19 cellular contexts compared by ENCODE assay signal in genomic region chr22:38255697-38256096, GRCh38. TPM values are rescaled to one million over a fixed set of nuclear protein-coding genes. Genes with fewer than 3 reads are reported as not detected.
DNase-seq lines count a peak whose midpoint lies in the region; ATAC-seq, FAIRE-seq and TF ChIP-seq lines count a peak whose summit lies in the region.
"Had no signal": no experiment of that assay in that cellular context is flagged by ENCODE, and none has a peak within 500 bp of the region (broad histone marks: within the 10 kb centered on the region; RNA-seq: fewer than 3 reads in every experiment).

No MANE protein-coding gene starts in this region.

- no peak for TF ChIP-seq EP300 in K562 (IDR thresholded peaks at IDR 0.05; ENCODE audit: low read length)

- H3K27ac ChIP-seq in K562 (ENCODE audit: extremely low read depth, low read depth, low read length) (no peak overlapping the region), esophagus squamous epithelium (no peak overlapping the region)
- H3K27ac ChIP-seq: BLaER1 treated with 17β-estradiol and CSF1 and Interleukin-3, amounts not matched to agents 10 nM and 100 nM had no signal

- POLR2A ChIA-PET in K562 (lab: Yijun Ruan, JAX) = no interaction called here

- peaks cover 11 to 13% of the 10 kb centered on the region in 2 experiments; a peak in 3 of 5 replicates for H3K4me1 ChIP-seq in K562 (replicated peaks in 1 of 2; ENCODE audit: control insufficient read depth in 2 of 2, insufficient read depth in 2 of 2, low read length in 2 of 2)
- peaks cover 4 to 63% (median 30%) of the 10 kb centered on the region in 3 donors for H3K4me1 ChIP-seq in esophagus squamous epithelium
- H3K4me1 ChIP-seq: HAP-1 had no signal

- H3K27me3 Mint-ChIP-seq in HFFc6 (ENCODE audit: insufficient read depth) (peaks cover 2% of the 10 kb centered on the region), nephron (ENCODE audit: low read depth) (no peaks in the 10 kb centered on the region), type B pancreatic cell (no peaks in the 10 kb centered on the region)

- H2AFZ ChIP-seq in K562 (ENCODE audit: low read depth, low read length) = no peak overlapping the region

- no peaks in the 10 kb centered on the region for H3K27me3 ChIP-seq in K562 (ENCODE audit: control insufficient read depth in 2 of 2, insufficient read depth in 2 of 2, low read length in 2 of 2)
- H3K27me3 ChIP-seq in esophagus squamous epithelium = no peaks in the 10 kb centered on the region
- H3K27me3 ChIP-seq: BLaER1 treated with 17β-estradiol and CSF1 and Interleukin-3, amounts not matched to agents 10 nM and 100 nM had no signal

- TF ChIP-seq POLR2A in K562 (conservative IDR thresholded peaks at IDR 0.05) (no peak), esophagus squamous epithelium (IDR thresholded peaks at IDR 0.05) (no peak)

- in situ Hi-C loops in K562 (cut with MboI) = no loop called here

- FAIRE-seq in K562 (lab: Jason Lieb, UNC) = peak; percentile 46

- no TSS peak for BruUV-seq in K562 (replicated peaks; lab: Mats Ljungman, UMichigan)

- 86% methylated on average over 2 of the region's 2 CpGs for WGBS in K562 (ENCODE audit: insufficient coverage, low coverage, missing lambda C conversion rate)
- WGBS in esophagus squamous epithelium, 2 donors = 92 to 93% methylated on average over 2 of the region's 2 CpGs

- no peaks in the 10 kb centered on the region for H4K20me1 ChIP-seq in K562 (replicated peaks; ENCODE audit: control insufficient read depth, insufficient read depth, low read length)

- no peak overlapping the region for H3K4me3 Mint-ChIP-seq in HFFc6
- H3K4me3 Mint-ChIP-seq in nephron = no peak overlapping the region
- no peak overlapping the region for H3K4me3 Mint-ChIP-seq in type B pancreatic cell
- H3K4me3 Mint-ChIP-seq: CD8-positive, alpha-beta T cell had no signal

- H3K9ac ChIP-seq in K562 (ENCODE audit: insufficient read depth in 1 of 2, low read depth in 2 of 2, low read length in 2 of 2) = no peak overlapping the region
- H3K9ac ChIP-seq: BLaER1 treated with 17β-estradiol and CSF1 and Interleukin-3, amounts not matched to agents 10 nM and 100 nM had no signal

- H3K4me2 ChIP-seq in K562 (ENCODE audit: insufficient read depth, low read length) = no peak overlapping the region

- intact Hi-C loops in K562 (cut with micrococcal nuclease) = no loop called here
- intact Hi-C loops in esophagus squamous epithelium (cut with DNase I) = no loop called here
- intact Hi-C loops in head of caudate nucleus (cut with DNase I) = no loop called here

- peaks cover 25% of the 10 kb centered on the region; the same call in 2 of the 3 replicates for H3K79me2 ChIP-seq in K562 (ENCODE audit: control insufficient read depth, insufficient read depth, low read length)

- CTCF ChIA-PET in K562 (lab: Yijun Ruan, JAX; ENCODE audit: low intra/inter-chr PET ratio) = no interaction called here

- peaks cover 14% of the 10 kb centered on the region for H3K36me3 Mint-ChIP-seq in HFFc6 (ENCODE audit: low read depth)
- H3K36me3 Mint-ChIP-seq in nephron (ENCODE audit: low read depth) = peaks cover 3% of the 10 kb centered on the region
- H3K36me3 Mint-ChIP-seq in type B pancreatic cell = no peaks in the 10 kb centered on the region

- TF ChIP-seq CTCF in HFFc6 (IDR thresholded peaks at IDR 0.05) = no peak
- no peak for TF ChIP-seq CTCF in K562 (IDR thresholded peaks at IDR 0.05 in 2 of 3, conservative IDR thresholded peaks at IDR 0.05 in 1 of 3; ENCODE audit: insufficient read depth in 2 of 3, low read depth in 1 of 3, low read length in 3 of 3)
- no peak for TF ChIP-seq CTCF in nephron (IDR thresholded peaks at IDR 0.05; ENCODE audit: unreplicated experiment in 3 of 3)
- TF ChIP-seq CTCF in type B pancreatic cell (conservative IDR thresholded peaks at IDR 0.05) = no peak
- TF ChIP-seq CTCF in esophagus squamous epithelium (IDR thresholded peaks at IDR 0.05) = no peak

- ATAC-seq in K562 = no peak
- ATAC-seq: CD8-positive, alpha-beta T cell had no signal

- H3K36me3 ChIP-seq in K562 (ENCODE audit: control insufficient read depth, insufficient read depth, low read length) (no peaks in the 10 kb centered on the region), esophagus squamous epithelium (peaks cover 0 to 3% (median 0%) of the 10 kb centered on the region in 3 donors)
- H3K36me3 ChIP-seq: HAP-1 had no signal

- H3K27ac Mint-ChIP-seq in HFFc6 = peak overlapping the region; percentile 4; the same call in 1 of the 2 replicates
- H3K27ac Mint-ChIP-seq in nephron = peak overlapping the region in 2 of 3 experiments; percentile 21
- H3K27ac Mint-ChIP-seq in type B pancreatic cell = peak overlapping the region; percentile 29
- H3K27ac Mint-ChIP-seq: CD8-positive, alpha-beta T cell had no signal

- H3K4me3 ChIP-seq in K562 (no peak overlapping the region), esophagus squamous epithelium (no peak overlapping the region)
- H3K4me3 ChIP-seq: BLaER1 treated with 17β-estradiol and CSF1 and Interleukin-3, amounts not matched to agents 10 nM and 100 nM; HAP-1 had no signal

- H3K9me3 Mint-ChIP-seq in HFFc6 (no peaks in the 10 kb centered on the region), nephron (no peaks in the 10 kb centered on the region), type B pancreatic cell (no peaks in the 10 kb centered on the region)
- H3K9me3 Mint-ChIP-seq: CD8-positive, alpha-beta T cell had no signal

- DNase-seq in HFFc6 (no peak), K562 (ENCODE audit: extremely low read depth in 1 of 4, low spot score in 3 of 4) (no peak), type B pancreatic cell (ENCODE audit: extremely low spot score, unreplicated experiment) (no peak), esophagus squamous epithelium (lab: John Stamatoyannopoulos, UW) (no peak), head of caudate nucleus (no peak)
- no peak for DNase-seq in stimulated activated CD4-positive, alpha-beta T cell treated with anti-CD3 and anti-CD28 coated beads, Interleukin-15, amount 100 ng/mL, for 24 hours
- DNase-seq: CD8-positive, alpha-beta T cell; DMS79; KG1; MV-4-11; NCI-H1417; NCI-H187 treated with DMSO at 0.1 percent for 48 hours; NCI-H226; NCI-H524; NCI-H82; SIG-M5 had no signal

- no peaks in the 10 kb centered on the region for H3K9me3 ChIP-seq in K562 (replicated peaks; ENCODE audit: control insufficient read depth, insufficient read depth, low read depth, low read length)
- H3K9me3 ChIP-seq in esophagus squamous epithelium = no peaks in the 10 kb centered on the region
- H3K9me3 ChIP-seq: HAP-1 had no signal

- TF ChIP-seq RAD21 in K562 (CRISPR knock-in tag; conservative IDR thresholded peaks at IDR 0.05 in 1 of 2, IDR thresholded peaks at IDR 0.05 in 1 of 2) = no peak

- H3K4me1 Mint-ChIP-seq in HFFc6 (ENCODE audit: low read depth) (peaks cover 41% of the 10 kb centered on the region), nephron (peaks cover 46% of the 10 kb centered on the region), type B pancreatic cell (ENCODE audit: unreplicated experiment) (peaks cover 24% of the 10 kb centered on the region)

- no peaks in the 10 kb centered on the region for H3K9me1 ChIP-seq in K562 (ENCODE audit: control insufficient read depth, insufficient read depth, low read length)

TF ChIP-seq in K562, 482 proteins besides CTCF, POLR2A, EP300 and RAD21 (continues in another document):
- no peak for TF ChIP-seq NUFIP1 (IDR thresholded peaks at IDR 0.05; ENCODE audit: partially characterized antibody)

RNA-seq across cellular contexts. Expression of gene TMEM184B, which starts 17.1 kb away (rescaled TPM):
- total RNA-seq in HFFc6 (2021; fragmentation: NEBNext Ultra II Directional; extraction: Animal tissue kit (Norgen Biotek cat#: 25700)) = 100 to 1,000 TPM; 104 to 125 (median 111) TPM
- total RNA-seq in K562 (2011; cell fraction: chromatin; rRNA removed; ENCODE audit: low replicate concordance) = 16.3 and 42.3 TPM in 2 replicates
- total RNA-seq in K562 (2011; cell fraction: nucleolus; rRNA removed) = 20.4 and 25.5 TPM in 2 replicates
- 21.6 and 32.1 TPM in 2 replicates for total RNA-seq in K562 (2011; cell fraction: nucleoplasm; rRNA removed)
- 8.4 and 9.6 TPM in 2 replicates for total RNA-seq in K562 (2014; rRNA removed)
- 4.0 and 5.5 TPM in 2 replicates for total RNA-seq in K562 (2014; rRNA removed; fragmentation: Illumina TruSeq; extraction: Trizol)
- total RNA-seq in K562 (2015; rRNA removed; fragmentation: Illumina TruSeq; extraction: Trizol) = 6.2 and 6.7 TPM in 2 replicates
- total RNA-seq in K562 (2021) = 22.7 and 25.1 TPM in 2 replicates
- polyA plus RNA-seq in K562 (2011; rRNA removed) = 4.9 and 12.2 TPM in 2 replicates
- polyA plus RNA-seq in K562 (2011; cell fraction: cytosol; rRNA removed) = 8.3 and 11.2 TPM in 2 replicates
- 16.1 and 21.6 TPM in 2 replicates for polyA plus RNA-seq in K562 (2011; cell fraction: nucleus; rRNA removed)
- polyA plus RNA-seq in K562 (2012) = 14.8 and 20.5 TPM in 2 replicates
- 14.2 and 16.4 TPM in 2 replicates for polyA plus RNA-seq in K562 (2014; fragmentation: Illumina TruSeq; extraction: Trizol)
- polyA plus RNA-seq in K562 (2014; fragmentation: Nextera tagmentation; extraction: Ambion mirVana) = under 1 TPM; 0.31 to 0.38 TPM
- polyA plus RNA-seq in K562 (2014; rRNA removed) = 10.1 and 14.1 TPM in 2 replicates
- 6.7 and 7.8 TPM in 2 replicates for polyA minus RNA-seq in K562 (2011; rRNA and poly(A)+ RNA removed)
- 12.2 and 15.7 TPM in 2 replicates for polyA minus RNA-seq in K562 (2011; cell fraction: cytosol; rRNA and poly(A)+ RNA removed)
- polyA minus RNA-seq in K562 (2011; cell fraction: nucleus; rRNA and poly(A)+ RNA removed) = 5.1 and 5.8 TPM in 2 replicates
- 66.7 and 83.3 TPM in 2 replicates for total RNA-seq in type B pancreatic cell (ENCODE audit: low replicate concordance)
- 10 to 100 TPM; 22.5 to 55.1 (median 28.3) TPM for total RNA-seq in esophagus squamous epithelium

RNA-seq across cellular contexts. Expression of gene MAFF, which starts 53.9 kb away (rescaled TPM):
- 10 to 100 TPM; 17.2 to 24.1 (median 22.8) TPM for total RNA-seq in HFFc6 (2021; fragmentation: NEBNext Ultra II Directional; extraction: Animal tissue kit (Norgen Biotek cat#: 25700))
- total RNA-seq in K562 (2011; cell fraction: chromatin; rRNA removed; ENCODE audit: low replicate concordance) = 4.2 and 9.2 TPM in 2 replicates
- total RNA-seq in K562 (2011; cell fraction: nucleolus; rRNA removed) = 5.4 and 6.7 TPM in 2 replicates
- 6.3 and 7.8 TPM in 2 replicates for total RNA-seq in K562 (2011; cell fraction: nucleoplasm; rRNA removed)
- total RNA-seq in K562 (2014; rRNA removed) (8.0 and 8.9 TPM in 2 replicates), K562 (2014; rRNA removed; fragmentation: Illumina TruSeq; extraction: Trizol) (4.5 and 5.2 TPM in 2 replicates), K562 (2015; rRNA removed; fragmentation: Illumina TruSeq; extraction: Trizol) (1.9 and 2.1 TPM in 2 replicates), K562 (2021) (5.9 and 7.9 TPM in 2 replicates), type B pancreatic cell (ENCODE audit: low replicate concordance) (14.6 and 60.9 TPM in 2 replicates), esophagus squamous epithelium (10 to 100 TPM; 19.4 to 51.6 (median 40.5) TPM)
- polyA plus RNA-seq in K562 (2011; rRNA removed) (3.3 and 5.4 TPM in 2 replicates), K562 (2014; fragmentation: Illumina TruSeq; extraction: Trizol) (5.8 and 6.1 TPM in 2 replicates), K562 (2014; fragmentation: Nextera tagmentation; extraction: Ambion mirVana) (under 1 TPM; 0.51 to 0.60 TPM), K562 (2014; rRNA removed) (6.9 and 7.0 TPM in 2 replicates)
- 3.1 and 11.0 TPM in 2 replicates for polyA plus RNA-seq in K562 (2011; cell fraction: cytosol; rRNA removed)
- 1.8 and 4.2 TPM in 2 replicates for polyA plus RNA-seq in K562 (2011; cell fraction: nucleus; rRNA removed)
- polyA plus RNA-seq in K562 (2012) = 5.4 and 9.4 TPM in 2 replicates
- polyA minus RNA-seq in K562 (2011; rRNA and poly(A)+ RNA removed) = 1.8 and 2.8 TPM in 2 replicates
- 2.8 and 3.2 TPM in 2 replicates for polyA minus RNA-seq in K562 (2011; cell fraction: cytosol; rRNA and poly(A)+ RNA removed)
- polyA minus RNA-seq in K562 (2011; cell fraction: nucleus; rRNA and poly(A)+ RNA removed) = 2.3 and 2.6 TPM in 2 replicates
